In the genomic region with DNA sequence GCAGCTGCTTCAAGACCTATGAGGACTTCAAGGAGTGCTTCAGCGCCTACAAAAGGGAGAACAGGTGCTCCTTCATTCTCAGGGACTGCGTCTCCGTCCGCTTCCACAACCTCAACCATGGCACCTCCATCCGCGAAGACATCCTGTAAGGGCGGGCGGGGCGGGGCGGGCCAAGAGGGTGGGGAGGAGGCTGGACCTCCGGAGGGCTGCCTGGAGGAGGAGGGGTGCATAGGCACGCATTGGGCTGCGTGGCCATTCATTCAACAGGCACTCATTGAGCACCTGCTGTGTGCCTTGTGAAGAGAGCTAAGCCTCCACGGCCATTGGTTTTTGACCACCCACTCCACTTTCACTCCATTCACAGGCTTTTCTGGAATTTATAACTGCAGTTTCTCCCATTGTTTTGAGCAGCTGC, we compare ENCODE assay signal across 8 cellular contexts. TPM values are rescaled to one million over a fixed set of nuclear protein-coding genes. Genes with fewer than 3 reads are reported as not detected.
A peak's percentile ranks its signal among the peaks of the same experiment; 100 is the strongest.
DNase-seq lines count a peak whose midpoint lies in the region; ATAC-seq, FAIRE-seq and TF ChIP-seq lines count a peak whose summit lies in the region.

No MANE protein-coding gene starts in this region.

- H3K27ac Mint-ChIP-seq in T-cell: peak overlapping the region; percentile 95 to 97

- H3K4me1 ChIP-seq in esophagus squamous epithelium: peaks cover 26 to 46% (median 28%) of the 10 kb centered on the region in 3 donors
- H3K4me1 ChIP-seq in pancreas: peaks cover 13 to 21% (median 14%) of the 10 kb centered on the region in 3 donors

- H3K4me3 Mint-ChIP-seq in T-cell: peak overlapping the region; percentile 92 to 95 (median 94)

- H3K27me3 ChIP-seq in esophagus squamous epithelium (no peaks in the 10 kb centered on the region), pancreas (no peaks in the 10 kb centered on the region)

- DNase-seq in AG10803 (ENCODE audit: low read depth) (no peak), GM18507 (ENCODE audit: extremely low spot score, insufficient read length, low read depth) (peak; percentile 56), T-cell (peak in 1 of 34 experiments; percentile 18), esophagus squamous epithelium (lab: John Stamatoyannopoulos, UW) (no peak), pancreas (no peak), SW 1271 (lab: John Stamatoyannopoulos, UW) (no peak), kidney glomerular epithelial cell (lab: John Stamatoyannopoulos, UW) (no peak)

- POLR2A ChIA-PET in T-cell (lab: Charles Lee): no interaction called here

- peaks cover 47 to 66% (median 57%) of the 10 kb centered on the region in 3 donors for H3K4me1 Mint-ChIP-seq in T-cell

- H3K36me3 Mint-ChIP-seq in T-cell: peaks cover 14% of the 10 kb centered on the region

- H3K36me3 ChIP-seq in esophagus squamous epithelium: peaks cover 0 to 25% (median 0%) of the 10 kb centered on the region in 3 donors
- no peaks in the 10 kb centered on the region for H3K36me3 ChIP-seq in pancreas

- ATAC-seq in HG03064 (IDR thresholded peaks at IDR 0.05; ENCODE audit: low read depth, unreplicated experiment) (peak; percentile 23), T-cell (replicated peaks in 1 of 4) (peak in 3 of 4 experiments; percentile 13 to 24 (median 24)), pancreas (peak; percentile 5 to 16 (median 12))

- WGBS in esophagus squamous epithelium, 2 donors: 17 to 26% methylated on average over 5 to 10 of the region's 14 CpGs
- WGBS in pancreas, 2 donors: 16 to 22% methylated on average over 10 to 14 of the region's 14 CpGs

- CTCF ChIA-PET in T-cell (lab: Charles Lee): interaction anchor here (0.5 to 1.3 kb wide), 3 partner anchors 36 to 157 kb away, joined by 4 to 6 read pairs (median 5); no protein-coding TSS in a partner anchor

- TF ChIP-seq POLR2A in esophagus squamous epithelium (IDR thresholded peaks at IDR 0.05): no peak

- H3K27me3 Mint-ChIP-seq in T-cell: no peaks in the 10 kb centered on the region

- TF ChIP-seq CTCF in AG10803 (conservative IDR thresholded peaks at IDR 0.05; ENCODE audit: low read length) (no peak), esophagus squamous epithelium (IDR thresholded peaks at IDR 0.05) (no peak), pancreas (IDR thresholded peaks at IDR 0.05) (no peak)

- peak overlapping the region; percentile 92 for H3K4me3 ChIP-seq in AG10803 (ENCODE audit: low read length)
- peak overlapping the region; percentile 91 to 95 (median 92) for H3K4me3 ChIP-seq in esophagus squamous epithelium
- peak overlapping the region; percentile 65 to 88 (median 80) for H3K4me3 ChIP-seq in pancreas

- no peaks in the 10 kb centered on the region for H3K9me3 Mint-ChIP-seq in T-cell

- FAIRE-seq in GM18507 (lab: Jason Lieb, UNC): no peak
- no peak for FAIRE-seq in pancreas (lab: Jason Lieb, UNC)

- intact Hi-C loops in esophagus squamous epithelium (cut with DNase I): no loop called here
- intact Hi-C loops in pancreas (cut with DNase I): no loop called here

- H3K27ac ChIP-seq in esophagus squamous epithelium (peak overlapping the region; percentile 77 to 90 (median 85)), pancreas (peak overlapping the region; percentile 40 to 69 (median 58))

- H3K9me3 ChIP-seq in esophagus squamous epithelium: no peaks in the 10 kb centered on the region
- H3K9me3 ChIP-seq in pancreas: no peaks in the 10 kb centered on the region

RNA-seq across cellular contexts. Expression of a gene that starts 0.4 kb away (rescaled TPM):
- total RNA-seq in T-cell (1 to 10 TPM; 1.4 to 7.5 (median 5.6) TPM), esophagus squamous epithelium (1 to 10 TPM; 1.1 to 3.2 (median 2.5) TPM), pancreas (1 to 10 TPM in 4 of 6 donors, under 1 TPM in 2; 0.46 to 2.2 (median 1.1) TPM)
- 1 to 10 TPM; 1.4 to 1.9 TPM for polyA plus RNA-seq in pancreas

RNA-seq across cellular contexts. Expression of a gene that starts 0.7 kb away (rescaled TPM):
- total RNA-seq in T-cell (10 to 100 TPM; 20.4 to 33.9 (median 32.0) TPM), esophagus squamous epithelium (10 to 100 TPM; 27.7 to 35.0 (median 31.1) TPM), pancreas (10 to 100 TPM in 2 of 6 donors, 1 to 10 TPM in 4; 7.0 to 14.0 (median 9.7) TPM)
- polyA plus RNA-seq in pancreas: 10 to 100 TPM; 17.9 to 21.2 TPM

RNA-seq across cellular contexts. Expression of a gene that starts 23.2 kb away (rescaled TPM):
- total RNA-seq in T-cell: 10 to 100 TPM in 3 of 5 donors, 1 to 10 TPM in 2; 8.3 to 17.2 (median 14.6) TPM
- 1 to 10 TPM; 6.6 to 8.8 (median 7.6) TPM for total RNA-seq in esophagus squamous epithelium
- 1 to 10 TPM; 2.9 to 6.0 (median 4.0) TPM for total RNA-seq in pancreas
- 1 to 10 TPM; 2.4 to 3.1 TPM for polyA plus RNA-seq in pancreas

RNA-seq across cellular contexts. Expression of a gene that starts 24.2 kb away (rescaled TPM):
- total RNA-seq in T-cell: 1 to 10 TPM; 1.1 to 3.5 (median 2.1) TPM
- 10 to 100 TPM; 21.2 to 43.2 (median 37.4) TPM for total RNA-seq in esophagus squamous epithelium
- total RNA-seq in pancreas: 1 to 10 TPM; 4.6 to 8.9 (median 5.9) TPM
- 10 to 100 TPM; 11.3 to 22.6 TPM for polyA plus RNA-seq in pancreas

RNA-seq across cellular contexts. Expression of a gene that starts 29.6 kb away (rescaled TPM):
- total RNA-seq in T-cell: 1 to 10 TPM in 4 of 5 donors, under 1 TPM in 1; 0.68 to 4.6 (median 3.6) TPM
- 1 to 10 TPM in 2 of 4 donors, not detected in 2; 1.1 to 1.3 TPM for total RNA-seq in esophagus squamous epithelium
- 1 to 10 TPM in 1 of 6 donors, under 1 TPM in 5; 0.55 to 1.3 (median 0.84) TPM for total RNA-seq in pancreas
- polyA plus RNA-seq in pancreas: 1 to 10 TPM; 1.2 to 1.7 TPM
